In genomic region chr2:230085201-230085600, GRCh38 we compare ENCODE assay signal across 17 cellular contexts. TPM values are rescaled to one million over a fixed set of nuclear protein-coding genes. Genes with fewer than 3 reads are reported as not detected.
"Had no signal": no experiment of that assay in that cellular context is flagged by ENCODE, and none has a peak within 500 bp of the region (broad histone marks: within the 10 kb centered on the region; RNA-seq: fewer than 3 reads in every experiment).

No MANE protein-coding gene starts in this region.

- H3K4me1 ChIP-seq: left ventricle myocardium inferior, tibial nerve, uterus had no signal

- H3K4me1 Mint-ChIP-seq: activated T-helper 17 cell treated with anti-CD3 and anti-CD28 coated beads, Interleukin-2, amount 50 U/mL, for 72 hours; naive B cell; neural progenitor cell had no signal

- H3K36me3 Mint-ChIP-seq: naive B cell, neural progenitor cell had no signal

- H3K9me3 ChIP-seq: left ventricle myocardium inferior, tibial nerve, uterus had no signal

- H3K36me3 ChIP-seq: cardiac muscle cell, left ventricle myocardium inferior, neural progenitor cell, tibial nerve, uterus had no signal

- H2AFZ ChIP-seq: neural progenitor cell had no signal

- H3K27ac ChIP-seq: cardiac muscle cell, dorsolateral prefrontal cortex, left ventricle myocardium inferior, neural progenitor cell, tibial nerve, uterus had no signal

- H3K27me3 ChIP-seq: cardiac muscle cell, dorsolateral prefrontal cortex, neural progenitor cell, tibial nerve, uterus had no signal

- H3K4me3 Mint-ChIP-seq: activated naive CD4-positive, alpha-beta T cell treated with anti-CD3 and anti-CD28 coated beads for 36 hours; activated T-helper 17 cell treated with anti-CD3 and anti-CD28 coated beads, Interleukin-2, amount 50 U/mL, for 72 hours; endodermal cell; naive B cell; neural progenitor cell had no signal

- FAIRE-seq: astrocyte had no signal

- H3K9ac ChIP-seq: neural progenitor cell had no signal

- H3K9me3 Mint-ChIP-seq: activated naive CD4-positive, alpha-beta T cell treated with anti-CD3 and anti-CD28 coated beads for 36 hours; activated T-helper 17 cell treated with anti-CD3 and anti-CD28 coated beads, Interleukin-2, amount 50 U/mL, for 72 hours; endodermal cell; naive B cell; neural progenitor cell had no signal

- H3K27ac Mint-ChIP-seq: activated naive CD4-positive, alpha-beta T cell treated with anti-CD3 and anti-CD28 coated beads for 36 hours; activated T-helper 17 cell treated with anti-CD3 and anti-CD28 coated beads, Interleukin-2, amount 50 U/mL, for 72 hours; endodermal cell; naive B cell; neural progenitor cell had no signal

- H3K4me3 ChIP-seq: cardiac muscle cell, dorsolateral prefrontal cortex, left ventricle myocardium inferior, neural progenitor cell, tibial nerve, uterus had no signal

- DNase-seq: activated CD4-positive, alpha-beta T cell treated with anti-CD3 and anti-CD28 coated beads for 1 hour; activated CD4-positive, alpha-beta T cell treated with anti-CD3 and anti-CD28 coated beads, Interleukin-2, amount 50 U/mL, for 48 hours; activated naive CD4-positive, alpha-beta T cell treated with anti-CD3 and anti-CD28 coated beads for 36 hours; dorsolateral prefrontal cortex; endodermal cell; erythroblast; left ventricle myocardium inferior; naive B cell; stimulated activated CD4-positive, alpha-beta T cell treated with anti-CD3 and anti-CD28 coated beads, Interleukin-4, amount 100 ng/mL, for 24 hours; stimulated activated naive CD4-positive, alpha-beta T cell; T-helper 9 cell; uterus had no signal

- H3K4me2 ChIP-seq: neural progenitor cell had no signal

RNA-seq across cellular contexts. Expression of gene SLC16A14, which starts 16.5 kb away (rescaled TPM):
- total RNA-seq: activated T-helper 17 cell treated with anti-CD3 and anti-CD28 coated beads, Interleukin-2, amount 50 U/mL, for 72 hours had no signal
